18 cellular contexts compared by ENCODE assay signal in the genomic region with DNA sequence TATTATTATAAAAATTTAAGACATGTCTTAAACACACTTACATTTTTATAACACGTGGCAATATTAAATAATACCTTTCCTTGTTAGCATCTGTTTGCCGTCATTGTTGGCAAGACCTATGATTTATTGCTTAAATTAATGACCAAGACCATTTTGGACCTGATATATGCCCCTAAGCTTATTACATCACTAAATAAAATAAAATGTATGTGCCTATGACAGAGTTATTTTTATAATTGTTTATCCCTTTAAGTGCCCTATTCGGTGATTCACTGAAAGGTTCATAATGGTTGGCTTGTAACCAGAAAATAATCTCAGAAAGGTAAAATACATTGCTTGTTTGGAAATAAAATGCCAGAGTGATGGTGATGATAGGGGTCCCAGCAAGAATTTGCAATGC.
"Had no signal": no experiment of that assay in that cellular context is flagged by ENCODE, and none has a peak within 500 bp of the region (broad histone marks: within the 10 kb centered on the region; RNA-seq: fewer than 3 reads in every experiment).

No MANE protein-coding gene starts in this region.

- DNase-seq: effector memory CD4-positive, alpha-beta T cell; islet precursor cell; left ventricle myocardium superior; mesenchymal stem cell; naive B cell; nephron progenitor cell; spleen; stimulated activated CD4-positive, alpha-beta T cell treated with anti-CD3 and anti-CD28 coated beads, Interleukin-15, amount 100 ng/mL, for 24 hours; stimulated activated CD4-positive, alpha-beta T cell treated with anti-CD3 and anti-CD28 coated beads, Interleukin-1b, Interleukin-23, amount 100 ng/mL, for 48 hours; stimulated activated CD4-positive, alpha-beta T cell treated with anti-CD3 and anti-CD28 coated beads, Interleukin-4, amount 100 ng/mL, for 24 hours; tibial artery; upper lobe of left lung; uterus had no signal

- H3K4me3 ChIP-seq: lung, spleen, tibial artery, upper lobe of left lung, uterus had no signal

- H3K27me3 Mint-ChIP-seq: naive B cell; stimulated activated memory B cell treated with anti-CD40 and anti-IgM and Interleukin-4, amounts not matched to agents 10 μg/mL and 1 μg/mL and 100 μg/mL, for 72 hours; stimulated activated naive CD8-positive, alpha-beta T cell treated with anti-CD3 and anti-CD28 coated beads, Interleukin-15, Interleukin-2, amounts not matched to agents 100 ng/mL and 50 ng/mL, for 24 hours had no signal

- H3K4me3 Mint-ChIP-seq: naive B cell; nephron progenitor cell; stimulated activated memory B cell treated with anti-CD40 and anti-IgM and Interleukin-4, amounts not matched to agents 10 μg/mL and 1 μg/mL and 100 μg/mL, for 72 hours; stimulated activated naive CD8-positive, alpha-beta T cell treated with anti-CD3 and anti-CD28 coated beads, Interleukin-15, Interleukin-2, amounts not matched to agents 100 ng/mL and 50 ng/mL, for 24 hours had no signal

- ATAC-seq: esophagus mucosa; left ventricle myocardium superior; sciatic nerve; stimulated activated memory B cell treated with anti-CD40 and anti-IgM and Interleukin-4, amounts not matched to agents 10 μg/mL and 1 μg/mL and 100 μg/mL, for 72 hours had no signal

- H3K36me3 Mint-ChIP-seq: naive B cell had no signal

- H3K9me3 Mint-ChIP-seq: naive B cell; nephron progenitor cell; stimulated activated memory B cell treated with anti-CD40 and anti-IgM and Interleukin-4, amounts not matched to agents 10 μg/mL and 1 μg/mL and 100 μg/mL, for 72 hours; stimulated activated naive CD8-positive, alpha-beta T cell treated with anti-CD3 and anti-CD28 coated beads, Interleukin-15, Interleukin-2, amounts not matched to agents 100 ng/mL and 50 ng/mL, for 24 hours had no signal

- H3K27me3 ChIP-seq: spleen, tibial artery, upper lobe of left lung, uterus had no signal

- H3K36me3 ChIP-seq: spleen, tibial artery, upper lobe of left lung, uterus had no signal

- H3K9me3 ChIP-seq: spleen, tibial artery, upper lobe of left lung, uterus had no signal

- H3K4me1 ChIP-seq: spleen, upper lobe of left lung had no signal

- H3K27ac Mint-ChIP-seq: nephron progenitor cell; stimulated activated memory B cell treated with anti-CD40 and anti-IgM and Interleukin-4, amounts not matched to agents 10 μg/mL and 1 μg/mL and 100 μg/mL, for 72 hours; stimulated activated naive CD8-positive, alpha-beta T cell treated with anti-CD3 and anti-CD28 coated beads, Interleukin-15, Interleukin-2, amounts not matched to agents 100 ng/mL and 50 ng/mL, for 24 hours had no signal

- H3K27ac ChIP-seq: spleen, tibial artery, upper lobe of left lung, uterus had no signal
